ENCODE assay signal across 8 cellular contexts in the genomic region with DNA sequence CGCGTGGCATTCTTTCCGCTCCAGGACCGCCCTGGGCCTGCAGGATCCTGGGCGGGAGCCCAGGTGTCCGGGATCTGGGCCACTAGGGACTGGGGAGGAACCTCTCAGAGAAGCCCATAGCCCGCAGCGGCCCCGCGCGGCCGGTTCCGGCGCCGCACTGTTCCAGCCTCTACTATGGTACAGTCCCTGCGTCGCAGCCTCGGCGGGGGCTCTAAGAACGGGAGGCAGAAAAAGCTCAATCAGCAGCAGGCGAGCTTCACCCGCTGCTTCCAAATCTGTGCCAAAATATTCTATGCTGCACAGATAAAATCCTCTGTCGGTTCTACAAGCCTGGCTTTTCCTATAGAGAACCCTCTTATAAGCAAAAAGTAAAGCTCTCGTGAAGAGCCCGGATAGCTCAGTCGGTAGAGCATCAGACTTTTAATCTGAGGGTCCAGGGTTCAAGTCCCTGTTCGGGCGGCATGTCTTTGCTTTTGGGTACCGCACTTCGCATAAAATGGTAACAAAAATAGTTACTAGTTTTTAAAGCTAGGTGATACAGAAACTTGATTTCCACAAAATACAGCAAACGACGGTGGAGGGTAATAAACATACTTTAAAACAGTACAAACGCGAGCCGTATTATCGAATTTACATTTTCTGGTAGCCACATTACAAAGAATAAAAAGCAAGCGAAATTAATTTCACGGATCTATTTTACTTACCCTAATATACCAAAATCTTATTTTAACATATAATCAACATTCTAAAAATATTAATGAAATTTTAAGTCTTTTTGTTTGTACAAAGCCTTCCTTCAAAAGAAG. TPM values are rescaled to one million over a fixed set of nuclear protein-coding genes. Genes with fewer than 3 reads are reported as not detected.
A peak's percentile ranks its signal among the peaks of the same experiment; 100 is the strongest.
DNase-seq lines count a peak whose midpoint lies in the region; ATAC-seq and TF ChIP-seq lines count a peak whose summit lies in the region.

No MANE protein-coding gene starts in this region.

- 2% methylated on average over 29 of the region's 38 CpGs for WGBS in SK-N-SH (ENCODE audit: low lambda C conversion rate)
- 0 to 1% methylated on average over 8 to 16 of the region's 38 CpGs for WGBS in gastroesophageal sphincter (ENCODE audit: low coverage in 1 of 2), 2 donors
- 100% methylated on average over 1 of the region's 38 CpGs; no CpG with 5 or more reads in 1 of the 2 donors for WGBS in neuronal stem cell (ENCODE audit: extremely low coverage in 2 of 2, insufficient read length in 2 of 2, insufficient replicate concordance in 1 of 2), 2 donors

- H3K4me3 Mint-ChIP-seq in activated naive CD4-positive, alpha-beta T cell treated with anti-CD3 and anti-CD28 coated beads, Interleukin-2, amount 10 ng/mL, durations not matched to agents 7 days and 5 days, result peak overlapping the region; percentile 86

- peaks cover 0 to 28% of the 10 kb centered on the region in 2 experiments; a peak in 2 of 4 replicates for H3K4me1 ChIP-seq in SK-N-SH (ENCODE audit: control insufficient read depth in 1 of 2, insufficient read depth in 2 of 2, low read depth in 1 of 2, low read length in 1 of 2)
- H3K4me1 ChIP-seq in gastroesophageal sphincter, result peaks cover 2 to 62% (median 52%) of the 10 kb centered on the region in 3 donors
- peaks cover 14 to 24% of the 10 kb centered on the region in 2 donors for H3K4me1 ChIP-seq in neuronal stem cell (ENCODE audit: control insufficient read depth in 2 of 2, insufficient read depth in 1 of 2, low read depth in 1 of 2, low read length in 2 of 2)

- peak overlapping the region; percentile 82 for H3K18ac ChIP-seq in neuronal stem cell (ENCODE audit: low read length)

- H2BK5ac ChIP-seq in neuronal stem cell (ENCODE audit: low read length), result no peak overlapping the region

- H3K23ac ChIP-seq in neuronal stem cell (ENCODE audit: low read depth, low read length, poor library complexity), result no peak overlapping the region

- ATAC-seq in GM21619 (IDR thresholded peaks at IDR 0.05; ENCODE audit: unreplicated experiment), result peak; percentile 28
- ATAC-seq in gastroesophageal sphincter, result peak; percentile 86

- H3K36me3 Mint-ChIP-seq in activated naive CD4-positive, alpha-beta T cell treated with anti-CD3 and anti-CD28 coated beads, Interleukin-2, amount 10 ng/mL, durations not matched to agents 7 days and 5 days, result peaks cover 4% of the 10 kb centered on the region

- peaks cover 15% of the 10 kb centered on the region for H4K20me1 ChIP-seq in SK-N-SH (ENCODE audit: insufficient read depth)

- peak overlapping the region; percentile 62 to 63 for H3K27ac ChIP-seq in SK-N-SH (ENCODE audit: low read depth in 2 of 2, low read length in 1 of 2)
- H3K27ac ChIP-seq in gastroesophageal sphincter, result peak overlapping the region; percentile 31 to 81 (median 78)
- peak overlapping the region; percentile 62 for H3K27ac ChIP-seq in neuronal stem cell (replicated peaks; ENCODE audit: low read length)

- H3K36me3 ChIP-seq in MG63, result no peaks in the 10 kb centered on the region
- no peaks in the 10 kb centered on the region for H3K36me3 ChIP-seq in SK-N-SH (replicated peaks in 1 of 2; ENCODE audit: control insufficient read depth in 1 of 2, insufficient read depth in 2 of 2, low read length in 1 of 2)
- H3K36me3 ChIP-seq in gastroesophageal sphincter, result no peaks in the 10 kb centered on the region
- no peaks in the 10 kb centered on the region for H3K36me3 ChIP-seq in neuronal stem cell (replicated peaks in 1 of 2; ENCODE audit: control insufficient read depth in 2 of 2, insufficient read depth in 2 of 2, low read length in 2 of 2)

- H3K4me3 ChIP-seq in MG63 (peak overlapping the region; percentile 80), SK-N-SH (ENCODE audit: low read depth in 2 of 2, low read length in 1 of 2) (peak overlapping the region; percentile 53 to 79), gastroesophageal sphincter (peak overlapping the region; percentile 34 to 62), neuronal stem cell (ENCODE audit: low read length in 2 of 2) (peak overlapping the region; percentile 62 to 88)

- TF ChIP-seq EP300 in SK-N-SH (IDR thresholded peaks at IDR 0.05; ENCODE audit: borderline replicate concordance in 1 of 2, low read depth in 1 of 2, low read length in 1 of 2) (no peak; a peak in 1 of 4 replicates), gastroesophageal sphincter (IDR thresholded peaks at IDR 0.05) (no peak)

- H3K4me2 ChIP-seq in SK-N-SH, result peak overlapping the region; percentile 97
- H3K4me2 ChIP-seq in neuronal stem cell (ENCODE audit: insufficient read depth, low read length, poor library complexity, severe bottlenecking), result peak overlapping the region; percentile 98

- no peak overlapping the region for H3K4ac ChIP-seq in neuronal stem cell (ENCODE audit: low read length)

- H3K14ac ChIP-seq in neuronal stem cell (ENCODE audit: low read length), result no peak overlapping the region

- peaks cover 59% of the 10 kb centered on the region for H3K4me1 Mint-ChIP-seq in activated naive CD4-positive, alpha-beta T cell treated with anti-CD3 and anti-CD28 coated beads, Interleukin-2, amount 10 ng/mL, durations not matched to agents 7 days and 5 days

- peak; percentile 57 for TF ChIP-seq RAD21 in SK-N-SH (IDR thresholded peaks at IDR 0.05; ENCODE audit: low read length)

- no peak overlapping the region for H4K91ac ChIP-seq in neuronal stem cell (ENCODE audit: low read depth, low read length, poor library complexity)

- H3K9ac ChIP-seq in SK-N-SH (peak overlapping the region; percentile 52), neuronal stem cell (ENCODE audit: low read depth, low read length, poor library complexity) (peak overlapping the region; percentile 90)

- H3K79me1 ChIP-seq in neuronal stem cell (ENCODE audit: low read depth, low read length), result no peaks in the 10 kb centered on the region

- H3K27me3 ChIP-seq in MG63, result peaks cover 17% of the 10 kb centered on the region
- peaks cover 23% of the 10 kb centered on the region; the same call in 1 of the 2 replicates for H3K27me3 ChIP-seq in SK-N-SH (ENCODE audit: insufficient read depth)
- H3K27me3 ChIP-seq in gastroesophageal sphincter, result peaks cover 80% of the 10 kb centered on the region
- peaks cover 10 to 59% (median 53%) of the 10 kb centered on the region in 3 experiments for H3K27me3 ChIP-seq in neuronal stem cell (ENCODE audit: control insufficient read depth in 3 of 3, insufficient read depth in 3 of 3, low read depth in 1 of 3, low read length in 3 of 3)

- H3K9me3 ChIP-seq in MG63, result no peaks in the 10 kb centered on the region
- H3K9me3 ChIP-seq in SK-N-SH, result no peaks in the 10 kb centered on the region
- H3K9me3 ChIP-seq in gastroesophageal sphincter, result no peaks in the 10 kb centered on the region
- no peaks in the 10 kb centered on the region for H3K9me3 ChIP-seq in neuronal stem cell (replicated peaks in 1 of 2; ENCODE audit: control insufficient read depth in 2 of 2, insufficient read depth in 1 of 2, low read depth in 1 of 2, low read length in 2 of 2)

- H2AFZ ChIP-seq in SK-N-SH (ENCODE audit: low read depth), result peak overlapping the region; percentile 77; the same call in 1 of the 2 replicates
- H2AFZ ChIP-seq in neuronal stem cell (ENCODE audit: low read length), result peak overlapping the region; percentile 91

- TF ChIP-seq CTCF in SK-N-SH (IDR thresholded peaks at IDR 0.05) (peak; percentile 94), gastroesophageal sphincter (IDR thresholded peaks at IDR 0.05) (peak in 3 of 4 experiments; percentile 87 to 98 (median 88))

- H3K9me2 ChIP-seq in SK-N-SH, result no peaks in the 10 kb centered on the region

- no peak overlapping the region for H2BK120ac ChIP-seq in neuronal stem cell (ENCODE audit: low read depth, low read length)

- H3K27me3 Mint-ChIP-seq in activated naive CD4-positive, alpha-beta T cell treated with anti-CD3 and anti-CD28 coated beads, Interleukin-2, amount 10 ng/mL, durations not matched to agents 7 days and 5 days, result peaks cover 91% of the 10 kb centered on the region

- H2BK12ac ChIP-seq in neuronal stem cell (ENCODE audit: low read length), result no peak overlapping the region

- CTCF ChIA-PET in SK-N-SH (lab: Yijun Ruan, JAX), result interaction anchor here (0.7 to 15.2 kb wide), 38 partner anchors 9 to 185 kb away, joined by 3 to 298 read pairs (median 8); a partner anchor contains a TSS
- CTCF ChIA-PET in activated naive CD4-positive, alpha-beta T cell treated with anti-CD3 and anti-CD28 coated beads, Interleukin-2, amount 10 ng/mL, durations not matched to agents 7 days and 5 days (lab: Charles Lee), result interaction anchor here (0.7 to 3.3 kb wide), 33 partner anchors 8 to 258 kb away, joined by 3 to 38 read pairs (median 4); a partner anchor contains a TSS

- DNase-seq in COLO829 (ENCODE audit: low spot score), result peak; percentile 68
- peak; percentile 93 for DNase-seq in MG63
- peak; percentile 87 for DNase-seq in SK-N-SH
- peak; percentile 89 for DNase-seq in activated naive CD4-positive, alpha-beta T cell treated with anti-CD3 and anti-CD28 coated beads, Interleukin-2, amount 10 ng/mL, durations not matched to agents 7 days and 5 days
- peak; percentile 88 for DNase-seq in neuronal stem cell (ENCODE audit: low spot score)
- DNase-seq in stromal cell of bone marrow (ENCODE audit: low read depth), result peak; percentile 38

- H3F3A ChIP-seq in SK-N-SH (replicated peaks; ENCODE audit: insufficient read depth), result peaks cover 23% of the 10 kb centered on the region

- peak overlapping the region; percentile 94 for H3K27ac Mint-ChIP-seq in activated naive CD4-positive, alpha-beta T cell treated with anti-CD3 and anti-CD28 coated beads, Interleukin-2, amount 10 ng/mL, durations not matched to agents 7 days and 5 days

- H2BK15ac ChIP-seq in neuronal stem cell (ENCODE audit: low read length), result no peak overlapping the region

- no peaks in the 10 kb centered on the region for H3K79me2 ChIP-seq in SK-N-SH (ENCODE audit: insufficient read depth)

- H2AK5ac ChIP-seq in neuronal stem cell (ENCODE audit: low read depth, low read length), result no peak overlapping the region

- no peak overlapping the region for H4K8ac ChIP-seq in neuronal stem cell (ENCODE audit: low read depth, low read length)

- no peak for TF ChIP-seq POLR2A in gastroesophageal sphincter (IDR thresholded peaks at IDR 0.05)

- POLR2A ChIA-PET in SK-N-SH (lab: Yijun Ruan, JAX), result interaction anchor here (0.6 to 1.4 kb wide), 4 partner anchors 54 to 433 kb away, joined by 3 to 6 read pairs (median 4); no protein-coding TSS in a partner anchor

- H3K9me3 Mint-ChIP-seq in activated naive CD4-positive, alpha-beta T cell treated with anti-CD3 and anti-CD28 coated beads, Interleukin-2, amount 10 ng/mL, durations not matched to agents 7 days and 5 days, result no peaks in the 10 kb centered on the region

RNA-seq across cellular contexts. Expression of a gene that starts 0.7 kb away (rescaled TPM):
- total RNA-seq in MG63 (2014; rRNA removed; shearing (Covaris generic); ENCODE audit: low replicate concordance), result not detected in 2 replicates
- 0.13 and 0.46 TPM in 2 replicates for polyA plus RNA-seq in SK-N-SH (2012; rRNA removed)
- 0.15 and 0.18 TPM in 2 replicates for polyA plus RNA-seq in SK-N-SH (2012; cell fraction: cytosol; rRNA removed)
- 0.56 and 0.58 TPM in 2 replicates for polyA plus RNA-seq in SK-N-SH (2012; cell fraction: nucleus; rRNA removed)
- total RNA-seq in gastroesophageal sphincter, result under 1 TPM in 1 of 4 donors, not detected in 3; 0.37 TPM
- polyA plus RNA-seq in neuronal stem cell (2013, experiment 1 of 2), result 0.07 TPM
- polyA plus RNA-seq in neuronal stem cell (2013, experiment 2 of 2), result 0.11 TPM

RNA-seq across cellular contexts. Expression of a gene that starts 4.9 kb away (rescaled TPM):
- not detected in 2 replicates for total RNA-seq in MG63 (2014; rRNA removed; shearing (Covaris generic); ENCODE audit: low replicate concordance)
- 0.71 and 1.2 TPM in 2 replicates for polyA plus RNA-seq in SK-N-SH (2012; rRNA removed)
- polyA plus RNA-seq in SK-N-SH (2012; cell fraction: cytosol; rRNA removed), result 0.42 and 0.67 TPM in 2 replicates
- polyA plus RNA-seq in SK-N-SH (2012; cell fraction: nucleus; rRNA removed), result 7.3 and 13.8 TPM in 2 replicates
- under 1 TPM in 2 of 4 donors, not detected in 2; 0.89 to 0.94 TPM for total RNA-seq in gastroesophageal sphincter
- 5.8 TPM for polyA plus RNA-seq in neuronal stem cell (2013, experiment 1 of 2)
- polyA plus RNA-seq in neuronal stem cell (2013, experiment 2 of 2), result 4.2 TPM

RNA-seq across cellular contexts. Expression of a gene that starts 31.5 kb away (rescaled TPM):
- not detected in 2 replicates for total RNA-seq in MG63 (2014; rRNA removed; shearing (Covaris generic); ENCODE audit: low replicate concordance)
- 0.20 TPM in 1 of 2 replicates, not detected in the other for polyA plus RNA-seq in SK-N-SH (2012; rRNA removed)
- 0.03 and 0.16 TPM in 2 replicates for polyA plus RNA-seq in SK-N-SH (2012; cell fraction: cytosol; rRNA removed)
- polyA plus RNA-seq in SK-N-SH (2012; cell fraction: nucleus; rRNA removed), result 0.36 TPM in 1 of 2 replicates, not detected in the other
- under 1 TPM in 1 of 4 donors, not detected in 3; 0.17 TPM for total RNA-seq in gastroesophageal sphincter
- polyA plus RNA-seq in neuronal stem cell (2013, experiment 1 of 2), result 0.33 TPM
- 0.29 TPM for polyA plus RNA-seq in neuronal stem cell (2013, experiment 2 of 2)

RNA-seq across cellular contexts. Expression of a gene that starts 33.2 kb away (rescaled TPM):
- 1.3 and 7.9 TPM in 2 replicates for total RNA-seq in MG63 (2014; rRNA removed; shearing (Covaris generic); ENCODE audit: low replicate concordance)
- polyA plus RNA-seq in SK-N-SH (2012; rRNA removed), result 32.7 and 56.8 TPM in 2 replicates
- polyA plus RNA-seq in SK-N-SH (2012; cell fraction: cytosol; rRNA removed), result 2.7 and 4.0 TPM in 2 replicates
- polyA plus RNA-seq in SK-N-SH (2012; cell fraction: nucleus; rRNA removed), result 201 and 297 TPM in 2 replicates
- total RNA-seq in gastroesophageal sphincter, result 100 to 1,000 TPM in 3 of 4 donors, 10 to 100 TPM in 1; 67.1 to 188 (median 136) TPM
- polyA plus RNA-seq in neuronal stem cell (2013, experiment 1 of 2), result 17.0 TPM
- 18.7 TPM for polyA plus RNA-seq in neuronal stem cell (2013, experiment 2 of 2)

RNA-seq across cellular contexts. Expression of a gene that starts 43.8 kb away (rescaled TPM):
- 0.59 and 3.2 TPM in 2 replicates for total RNA-seq in MG63 (2014; rRNA removed; shearing (Covaris generic); ENCODE audit: low replicate concordance)
- 42.0 and 43.4 TPM in 2 replicates for polyA plus RNA-seq in SK-N-SH (2012; rRNA removed)
- polyA plus RNA-seq in SK-N-SH (2012; cell fraction: cytosol; rRNA removed), result 39.1 and 45.5 TPM in 2 replicates
- 81.4 and 130 TPM in 2 replicates for polyA plus RNA-seq in SK-N-SH (2012; cell fraction: nucleus; rRNA removed)
- 10 to 100 TPM; 14.6 to 39.8 (median 33.4) TPM for total RNA-seq in gastroesophageal sphincter
- 47.3 TPM for polyA plus RNA-seq in neuronal stem cell (2013, experiment 1 of 2)
- polyA plus RNA-seq in neuronal stem cell (2013, experiment 2 of 2), result 45.3 TPM

Comparison
In these comparisons a context has a peak if more than half of its experiments do, and no peak if none do; other contexts are left out.
1. Peak in every context shown above with its lines: DNase-seq, ATAC-seq, H3K4me3 ChIP-seq and H3K27ac ChIP-seq.
2. DNase-seq: peak in every context shown above with its lines; median percentile 93 in MG63; 89 in activated naive CD4-positive, alpha-beta T cell treated with anti-CD3 and anti-CD28 coated beads, Interleukin-2, amount 10 ng/mL, durations not matched to agents 7 days and 5 days; 88 in neuronal stem cell; 87 in SK-N-SH; 68 in COLO829; 38 in stromal cell of bone marrow.